Comparison of ENCODE assay signal across 22 cellular contexts in the genomic region with DNA sequence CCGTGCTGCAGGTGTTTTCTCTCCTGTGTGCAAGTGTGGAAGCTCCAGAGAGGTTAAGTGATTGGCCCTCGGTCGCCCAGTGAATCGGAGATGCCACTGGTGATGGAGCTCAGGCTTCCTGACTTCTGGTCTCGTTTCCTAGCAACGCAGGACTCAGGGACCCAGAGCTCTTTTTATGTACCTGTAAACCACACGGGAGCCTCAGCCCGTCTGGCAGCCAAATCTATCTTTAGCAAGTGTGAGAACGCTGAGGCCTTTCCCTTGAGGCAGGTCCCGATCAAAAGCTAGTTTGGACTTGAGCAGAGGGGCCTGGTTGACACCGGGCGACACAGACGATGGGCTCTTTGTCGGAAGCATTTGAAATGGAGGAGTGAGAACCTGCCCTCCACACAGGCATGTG.
DNase-seq lines count a peak whose midpoint lies in the region; ATAC-seq and TF ChIP-seq lines count a peak whose summit lies in the region.
"Had no signal": no experiment of that assay in that cellular context is flagged by ENCODE, and none has a peak within 500 bp of the region (broad histone marks: within the 10 kb centered on the region; RNA-seq: fewer than 3 reads in every experiment).

No MANE protein-coding gene starts in this region.

- H3K27ac ChIP-seq in BLaER1 treated with 17β-estradiol and CSF1 and Interleukin-3, amounts not matched to agents 10 nM and 100 nM, result no peak overlapping the region
- H3K27ac ChIP-seq in heart right ventricle (no peak overlapping the region), neuronal stem cell (replicated peaks; ENCODE audit: low read length) (no peak overlapping the region)
- H3K27ac ChIP-seq in CD8-positive, alpha-beta memory T cell (ENCODE audit: low read depth, low read length), result no peak overlapping the region
- H3K27ac ChIP-seq: PC-9 had no signal

- TF ChIP-seq CTCF in heart right ventricle (IDR thresholded peaks at IDR 0.05), result no peak

- peak overlapping the region; percentile 15 for H3K14ac ChIP-seq in neuronal stem cell (ENCODE audit: low read length)

- WGBS in heart right ventricle, 2 donors, result 46 to 51% methylated on average over 14 of the region's 14 CpGs
- no CpG with 5 or more reads among the region's 14 CpGs for WGBS in neuronal stem cell (ENCODE audit: extremely low coverage in 2 of 2, insufficient read length in 2 of 2, insufficient replicate concordance in 1 of 2), 2 donors

- no peak overlapping the region for H4K91ac ChIP-seq in neuronal stem cell (ENCODE audit: low read depth, low read length, poor library complexity)

- ATAC-seq in heart right ventricle (peak in 5 of 8 donors; percentile 20 to 66 (median 52)), left colon (no peak)
- ATAC-seq: SK-N-SH treated with all-trans-retinoic acid at 6 μM for 48 hours had no signal

- H3K27me3 Mint-ChIP-seq in CD8-positive, alpha-beta memory T cell, result peaks cover 8 to 20% of the 10 kb centered on the region in 2 donors

- peaks cover 0 to 32% (median 24%) of the 10 kb centered on the region in 10 experiments; a peak in 16 of 20 replicates for H3K4me1 ChIP-seq in BLaER1 treated with 17β-estradiol and CSF1 and Interleukin-3, amounts not matched to agents 10 nM and 100 nM
- peaks cover 0 to 25% (median 11%) of the 10 kb centered on the region in 9 donors for H3K4me1 ChIP-seq in heart right ventricle
- H3K4me1 ChIP-seq in neuronal stem cell (ENCODE audit: control insufficient read depth in 2 of 2, insufficient read depth in 1 of 2, low read depth in 1 of 2, low read length in 2 of 2), result peaks cover 0 to 20% of the 10 kb centered on the region in 2 donors
- H3K4me1 ChIP-seq in CD8-positive, alpha-beta memory T cell (ENCODE audit: insufficient read depth, low read length), result no peaks in the 10 kb centered on the region
- H3K4me1 ChIP-seq: BE2C, Caco-2 had no signal

- H3K9me3 ChIP-seq in BLaER1 treated with 17β-estradiol and CSF1 and Interleukin-3, amounts not matched to agents 10 nM and 100 nM (replicated peaks in 1 of 11), result no peaks in the 10 kb centered on the region
- H3K9me3 ChIP-seq in heart right ventricle, result no peaks in the 10 kb centered on the region
- H3K9me3 ChIP-seq in neuronal stem cell (replicated peaks in 1 of 2; ENCODE audit: control insufficient read depth in 2 of 2, insufficient read depth in 1 of 2, low read depth in 1 of 2, low read length in 2 of 2), result peaks cover 0 to 2% of the 10 kb centered on the region in 2 donors
- no peaks in the 10 kb centered on the region for H3K9me3 ChIP-seq in CD8-positive, alpha-beta memory T cell (ENCODE audit: low read length)
- H3K9me3 ChIP-seq: BE2C, Caco-2 had no signal

- peaks cover 0 to 14% (median 0%) of the 10 kb centered on the region in 11 experiments; a peak in 1 of 22 replicates for H4K20me1 ChIP-seq in BLaER1 treated with 17β-estradiol and CSF1 and Interleukin-3, amounts not matched to agents 10 nM and 100 nM

- H3K9ac ChIP-seq in BLaER1 treated with 17β-estradiol and CSF1 and Interleukin-3, amounts not matched to agents 10 nM and 100 nM, result 0 out of 22 replicates have a peak overlapping the region, but pooled peaks of 1 of the 11 experiments have one; percentile 13
- H3K9ac ChIP-seq in neuronal stem cell (ENCODE audit: low read depth, low read length, poor library complexity), result no peak overlapping the region

- CTCF ChIA-PET in CD8-positive, alpha-beta memory T cell (lab: Charles Lee), result no interaction called here

- peak overlapping the region; percentile 50 for H2AK5ac ChIP-seq in neuronal stem cell (ENCODE audit: low read depth, low read length)

- H2BK120ac ChIP-seq in neuronal stem cell (ENCODE audit: low read depth, low read length), result no peak overlapping the region

- no peak overlapping the region for H3K23ac ChIP-seq in neuronal stem cell (ENCODE audit: low read depth, low read length, poor library complexity)

- H2BK5ac ChIP-seq in neuronal stem cell (ENCODE audit: low read length), result no peak overlapping the region

- H4K8ac ChIP-seq in neuronal stem cell (ENCODE audit: low read depth, low read length), result no peak overlapping the region

- H3K27me3 ChIP-seq in BLaER1 treated with 17β-estradiol and CSF1 and Interleukin-3, amounts not matched to agents 10 nM and 100 nM, result no peaks in the 10 kb centered on the region
- H3K27me3 ChIP-seq in heart right ventricle, result peaks cover 0 to 14% (median 0%) of the 10 kb centered on the region in 7 donors
- H3K27me3 ChIP-seq in neuronal stem cell (ENCODE audit: control insufficient read depth in 3 of 3, insufficient read depth in 3 of 3, low read depth in 1 of 3, low read length in 3 of 3), result peaks cover 0 to 25% (median 0%) of the 10 kb centered on the region in 3 experiments
- H3K27me3 ChIP-seq in CD8-positive, alpha-beta memory T cell (ENCODE audit: insufficient read depth, low read length, poor library complexity, severe bottlenecking), result no peaks in the 10 kb centered on the region
- H3K27me3 ChIP-seq: BE2C had no signal

- intact Hi-C loops in heart right ventricle (cut with DNase I) (loop anchor here in 2 of 10 donors (10.0 kb wide), 1 partner anchor 406 kb away; no protein-coding TSS in a partner anchor), left colon (cut with DNase I, micrococcal nuclease) (no loop called here)

- H3K36me3 ChIP-seq in BLaER1 treated with 17β-estradiol and CSF1 and Interleukin-3, amounts not matched to agents 10 nM and 100 nM, result no peaks in the 10 kb centered on the region
- H3K36me3 ChIP-seq in heart right ventricle (no peaks in the 10 kb centered on the region), neuronal stem cell (replicated peaks in 1 of 2; ENCODE audit: control insufficient read depth in 2 of 2, insufficient read depth in 2 of 2, low read length in 2 of 2) (no peaks in the 10 kb centered on the region)
- no peaks in the 10 kb centered on the region for H3K36me3 ChIP-seq in CD8-positive, alpha-beta memory T cell (ENCODE audit: insufficient read depth, low read length)
- H3K36me3 ChIP-seq: BE2C had no signal

- no peak overlapping the region for H3K18ac ChIP-seq in neuronal stem cell (ENCODE audit: low read length)

- POLR2A ChIA-PET in CD8-positive, alpha-beta memory T cell (lab: Charles Lee), result no interaction called here

- no peaks in the 10 kb centered on the region for H3K9me3 Mint-ChIP-seq in CD8-positive, alpha-beta memory T cell

- H3K4ac ChIP-seq in neuronal stem cell (ENCODE audit: low read length), result no peak overlapping the region

- DNase-seq in NCI-H2171 treated with DMSO at 0.1 percent for 48 hours (lab: John Stamatoyannopoulos, UW) (peak; percentile 62), heart right ventricle (no peak), neuronal stem cell (ENCODE audit: low spot score) (no peak), left colon (no peak), T-helper 2 cell (no peak)
- DNase-seq in CD8-positive, alpha-beta memory T cell, result no peak
- DNase-seq: BE2C; Caco-2; CD4-positive, alpha-beta T cell; DMS 273 treated with DMSO at 0.1 percent for 48 hours; DMS79 treated with DMSO at 0.1 percent for 48 hours; HCEC 1CT; KG1; NCI-H1092; NCI-H1436; NCI-H187 treated with DMSO at 0.1 percent for 48 hours; NCI-H69; PC-9; RPMI8226; SIG-M5 had no signal

- no peak overlapping the region for H3K27ac Mint-ChIP-seq in CD8-positive, alpha-beta memory T cell
- H3K27ac Mint-ChIP-seq: CD4-positive, alpha-beta T cell had no signal

- H3K79me1 ChIP-seq in neuronal stem cell (ENCODE audit: low read depth, low read length), result peaks cover 3% of the 10 kb centered on the region

- no peak overlapping the region for H2AFZ ChIP-seq in neuronal stem cell (ENCODE audit: low read length)
- H2AFZ ChIP-seq: PC-9 had no signal

- no peaks in the 10 kb centered on the region for H3K4me1 Mint-ChIP-seq in CD8-positive, alpha-beta memory T cell

- H3K4me3 Mint-ChIP-seq in CD8-positive, alpha-beta memory T cell, result no peak overlapping the region
- H3K4me3 Mint-ChIP-seq: CD4-positive, alpha-beta T cell had no signal

- no peak overlapping the region for H2BK12ac ChIP-seq in neuronal stem cell (ENCODE audit: low read length)

- no peak overlapping the region for H2BK15ac ChIP-seq in neuronal stem cell (ENCODE audit: low read length)

- H3K36me3 Mint-ChIP-seq in CD8-positive, alpha-beta memory T cell, result no peaks in the 10 kb centered on the region

- no peak overlapping the region for H3K4me3 ChIP-seq in BLaER1 treated with 17β-estradiol and CSF1 and Interleukin-3, amounts not matched to agents 10 nM and 100 nM
- H3K4me3 ChIP-seq in heart right ventricle, result no peak overlapping the region
- H3K4me3 ChIP-seq in neuronal stem cell (ENCODE audit: low read length in 2 of 2), result no peak overlapping the region
- H3K4me3 ChIP-seq in CD8-positive, alpha-beta memory T cell (ENCODE audit: low read length), result no peak overlapping the region
- H3K4me3 ChIP-seq: PC-9 had no signal

- peak overlapping the region in 8 of 11 experiments; percentile 12 to 54 (median 48); a peak in 14 of 22 replicates for H3K4me2 ChIP-seq in BLaER1 treated with 17β-estradiol and CSF1 and Interleukin-3, amounts not matched to agents 10 nM and 100 nM
- H3K4me2 ChIP-seq in neuronal stem cell (ENCODE audit: insufficient read depth, low read length, poor library complexity, severe bottlenecking), result no peak overlapping the region
- H3K4me2 ChIP-seq: PC-9 had no signal
